ENCODE assay signal across 8 cellular contexts in the genomic region with DNA sequence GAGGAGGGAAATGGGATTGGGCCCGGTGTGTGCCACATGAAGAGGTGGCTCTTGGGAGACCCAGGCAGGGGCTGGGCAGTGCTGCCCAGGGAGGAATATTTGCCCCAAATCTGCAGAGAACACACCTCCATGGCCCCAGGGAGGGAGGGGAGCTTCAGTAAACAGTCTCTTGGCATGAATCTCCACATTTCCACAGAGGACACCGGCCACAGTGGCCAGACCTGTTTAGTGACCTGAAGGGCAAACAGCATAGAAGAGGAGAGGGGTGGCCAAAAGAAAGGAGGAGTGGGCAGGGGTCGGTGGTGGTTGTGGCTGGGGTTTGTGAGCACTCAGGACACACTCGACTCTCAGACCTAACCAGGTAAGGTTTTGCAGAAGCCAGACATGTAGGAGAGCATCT. TPM values are rescaled to one million over a fixed set of nuclear protein-coding genes. Genes with fewer than 3 reads are reported as not detected.
DNase-seq lines count a peak whose midpoint lies in the region; ATAC-seq and TF ChIP-seq lines count a peak whose summit lies in the region.

No MANE protein-coding gene starts in this region.

- peaks cover 20% of the 10 kb centered on the region for H3K4me1 Mint-ChIP-seq in nephron

- WGBS in mammary epithelial cell (ENCODE audit: low coverage, missing lambda C conversion rate) = 0% methylated on average over 4 of the region's 4 CpGs

- ATAC-seq in GM19395 (IDR thresholded peaks at IDR 0.05; ENCODE audit: unreplicated experiment) = no peak
- ATAC-seq in HG03175 (IDR thresholded peaks at IDR 0.05; ENCODE audit: unreplicated experiment) = no peak

- in situ Hi-C loops in ACHN (cut with HindIII; ENCODE audit: low pct_ligation_motif_present, low pct_unique_long_range_greater_than_20kb, low sequenced_read_pairs) = no loop called here
- in situ Hi-C loops in mammary epithelial cell (cut with MboI; ENCODE audit: low sequenced_read_pairs in 2 of 2) = no loop called here

- H3K9me3 Mint-ChIP-seq in nephron = peaks cover 2% of the 10 kb centered on the region

- no peaks in the 10 kb centered on the region for H3K27me3 ChIP-seq in Loucy (ENCODE audit: insufficient read depth, low read length, poor library complexity, severe bottlenecking)
- H3K27me3 ChIP-seq in mammary epithelial cell (ENCODE audit: insufficient read depth, low read length) = no peaks in the 10 kb centered on the region

- no peaks in the 10 kb centered on the region for H3K9me2 ChIP-seq in Loucy (replicated peaks; ENCODE audit: low read depth, low read length)

- no peaks in the 10 kb centered on the region for H3K79me2 ChIP-seq in Loucy (ENCODE audit: insufficient read depth, low read length)
- no peaks in the 10 kb centered on the region for H3K79me2 ChIP-seq in mammary epithelial cell (ENCODE audit: insufficient read depth, low read length)

- TSS peak; percentile 95 for BruUV-seq in mammary epithelial cell (replicated peaks; lab: Mats Ljungman, UMichigan)

- H2AFZ ChIP-seq in Loucy (ENCODE audit: low read length) = no peak overlapping the region
- H2AFZ ChIP-seq in mammary epithelial cell (ENCODE audit: low read depth, low read length) = peak overlapping the region; percentile 36

- peak overlapping the region; percentile 9 for H3K4me3 ChIP-seq in Loucy (ENCODE audit: low read length, poor library complexity, severe bottlenecking)
- no peak overlapping the region for H3K4me3 ChIP-seq in mammary epithelial cell (replicated peaks in 1 of 3; ENCODE audit: insufficient read depth in 1 of 3, low read depth in 2 of 3, low read length in 3 of 3)

- dilution Hi-C loops in mammary epithelial cell (cut with HindIII; ENCODE audit: low sequenced_read_pairs) = loop anchor here (5.0 kb wide), 1 partner anchor 72 kb away; no protein-coding TSS in a partner anchor

- DNase-seq in ACHN (peak; percentile 17), mammary epithelial cell (no peak), GM19240 (ENCODE audit: insufficient read length, low spot score) (no peak), ecto neural progenitor cell (ENCODE audit: low spot score) (no peak)

- TF ChIP-seq CTCF in Loucy (conservative IDR thresholded peaks at IDR 0.05; ENCODE audit: low read length) (no peak), mammary epithelial cell (conservative IDR thresholded peaks at IDR 0.05 in 1 of 2, IDR thresholded peaks at IDR 0.05 in 1 of 2; ENCODE audit: extremely low read depth in 1 of 2, insufficient read depth in 1 of 2, low read depth in 1 of 2, low read length in 2 of 2) (no peak), nephron (IDR thresholded peaks at IDR 0.05; ENCODE audit: unreplicated experiment in 3 of 3) (no peak)

- H3K27ac Mint-ChIP-seq in nephron = peak overlapping the region; percentile 31 to 61 (median 39)

- H3K27ac ChIP-seq in mammary epithelial cell (ENCODE audit: insufficient read depth, low read depth, low read length) = peak overlapping the region; percentile 71

- intact Hi-C loops in mammary epithelial cell (cut with micrococcal nuclease) = loop anchor here (1.0 to 2.0 kb wide), 2 partner anchors 12 to 56 kb away; no protein-coding TSS in a partner anchor

- CTCF ChIA-PET in mammary epithelial cell (lab: Charles Lee; ENCODE audit: low non-redundant PET) = no interaction called here

- H4K20me1 ChIP-seq in Loucy (ENCODE audit: insufficient read depth, low read length, poor library complexity, severe bottlenecking) (no peaks in the 10 kb centered on the region), mammary epithelial cell (ENCODE audit: insufficient read depth, low read length) (no peaks in the 10 kb centered on the region)

- H3F3A ChIP-seq in Loucy (ENCODE audit: low read depth) = 0 out of 2 replicates have a peak, but pooled peaks cover 4% of the 10 kb centered on the region

- no peaks in the 10 kb centered on the region for H3K36me3 ChIP-seq in Loucy (ENCODE audit: insufficient read depth, low read length)
- H3K36me3 ChIP-seq in mammary epithelial cell (ENCODE audit: insufficient read depth, low read length) = no peaks in the 10 kb centered on the region

- H3K4me1 ChIP-seq in Loucy (ENCODE audit: insufficient read depth, low read length, poor library complexity, severe bottlenecking) (peaks cover 51% of the 10 kb centered on the region), mammary epithelial cell (ENCODE audit: insufficient read depth, low read length) (peaks cover 33% of the 10 kb centered on the region)

- no peaks in the 10 kb centered on the region for H3K36me3 Mint-ChIP-seq in nephron (ENCODE audit: low read depth)

- H3K4me3 Mint-ChIP-seq in nephron = no peak overlapping the region

- no peaks in the 10 kb centered on the region for H3K9me3 ChIP-seq in Loucy (ENCODE audit: insufficient read depth, low read depth, low read length)
- no peaks in the 10 kb centered on the region for H3K9me3 ChIP-seq in mammary epithelial cell (replicated peaks; ENCODE audit: insufficient read depth, low read length)

- H3K9ac ChIP-seq in Loucy (ENCODE audit: low read depth, low read length, poor library complexity, severe bottlenecking) (peak overlapping the region; percentile 48), mammary epithelial cell (ENCODE audit: insufficient read depth, low read length) (peak overlapping the region; percentile 33)

- H3K4me2 ChIP-seq in Loucy (ENCODE audit: low read depth, low read length, poor library complexity, severe bottlenecking) (peak overlapping the region; percentile 45), mammary epithelial cell (ENCODE audit: insufficient read depth, low read depth, low read length) (peak overlapping the region; percentile 76)

- H3K27me3 Mint-ChIP-seq in nephron (ENCODE audit: low read depth) = peaks cover 21% of the 10 kb centered on the region

RNA-seq across cellular contexts. Expression of a gene that starts 54.0 kb away (rescaled TPM):
- total RNA-seq in mammary epithelial cell = 100 to 1,000 TPM in 1 of 2 donors, 10 to 100 TPM in 1; 94.8 to 304 TPM
- 66.9 TPM for polyA plus RNA-seq in mammary epithelial cell
- polyA minus RNA-seq in mammary epithelial cell = 116 TPM
